ENCODE assay signal across 8 cellular contexts in the genomic region with DNA sequence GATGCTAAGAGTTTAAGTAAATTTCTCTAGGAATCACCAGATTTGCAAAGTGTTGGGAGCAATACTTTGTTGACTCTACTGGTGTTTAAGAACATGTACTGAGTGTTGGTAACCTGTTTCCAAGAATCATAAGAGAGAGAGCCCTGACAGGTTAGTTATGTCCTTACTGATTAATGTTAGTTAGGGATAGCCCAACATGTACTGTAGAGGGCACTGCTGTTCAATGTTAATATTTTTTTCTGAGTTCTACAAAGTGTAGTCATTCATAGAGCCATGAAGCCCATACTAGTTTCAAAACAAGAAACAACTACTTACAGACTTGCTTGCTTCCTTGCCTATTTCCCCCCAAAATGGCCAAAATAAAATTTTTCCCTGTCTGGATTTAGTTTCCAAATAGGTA. TPM values are rescaled to one million over a fixed set of nuclear protein-coding genes. Genes with fewer than 3 reads are reported as not detected.
DNase-seq lines count a peak whose midpoint lies in the region; ATAC-seq and TF ChIP-seq lines count a peak whose summit lies in the region.

No MANE protein-coding gene starts in this region.

- H3K4me3 ChIP-seq in A673 (ENCODE audit: low read depth, low read length, poor library complexity, severe bottlenecking) (no peak overlapping the region), gastrocnemius medialis (no peak overlapping the region)

- no TSS peak for BruUV-seq in A673 (replicated peaks; lab: Mats Ljungman, UMichigan)

- in situ Hi-C loops in GM13977 (cut with MboI; ENCODE audit: low pct_unique_long_range_greater_than_20kb, low sequenced_read_pairs, unreplicated experiment) = no loop called here
- in situ Hi-C loops in T47D (cut with HindIII; ENCODE audit: low pct_unique_long_range_greater_than_20kb, low sequenced_read_pairs) = no loop called here
- in situ Hi-C loops in gastrocnemius medialis (cut with MboI; ENCODE audit: low sequenced_read_pairs in 4 of 4) = no loop called here

- no peak for TF ChIP-seq POLR2A in gastrocnemius medialis (IDR thresholded peaks at IDR 0.05)

- H3K27ac Mint-ChIP-seq in nephron = no peak overlapping the region

- no peaks in the 10 kb centered on the region for H3K36me3 Mint-ChIP-seq in nephron (ENCODE audit: low read depth)

- H3K9me3 ChIP-seq in A673 (ENCODE audit: low read depth, low read length, poor library complexity, severe bottlenecking) = no peaks in the 10 kb centered on the region
- no peaks in the 10 kb centered on the region for H3K9me3 ChIP-seq in gastrocnemius medialis

- peaks cover 3% of the 10 kb centered on the region for H3K9me3 Mint-ChIP-seq in nephron

- no peak overlapping the region for H3K27ac ChIP-seq in A673 (ENCODE audit: low read depth, low read length, poor library complexity, severe bottlenecking)
- no peak overlapping the region for H3K27ac ChIP-seq in gastrocnemius medialis

- H3K27me3 Mint-ChIP-seq in nephron (ENCODE audit: low read depth) = no peaks in the 10 kb centered on the region

- intact Hi-C loops in A673 (cut with micrococcal nuclease; ENCODE audit: unreplicated experiment) (loop anchor here (5.0 kb wide), 2 partner anchors 40 to 305 kb away; no protein-coding TSS in a partner anchor), gastrocnemius medialis (cut with DNase I; ENCODE audit: low total_unique reads) (no loop called here)

- CTCF ChIA-PET in A673 (lab: Charles Lee) = no interaction called here

- TF ChIP-seq CTCF in A673 (conservative IDR thresholded peaks at IDR 0.05; ENCODE audit: low read depth, low read length) (peak; percentile 44), GM13977 (IDR thresholded peaks at IDR 0.05; ENCODE audit: extremely low read depth, insufficient read depth, missing control alignments) (peak; percentile 45), nephron (IDR thresholded peaks at IDR 0.05; ENCODE audit: unreplicated experiment in 3 of 3) (peak; percentile 23 to 54 (median 39)), gastrocnemius medialis (IDR thresholded peaks at IDR 0.05 in 4 of 5, conservative IDR thresholded peaks at IDR 0.05 in 1 of 5) (no peak)

- H3K36me3 ChIP-seq in A673 (ENCODE audit: insufficient read depth, low read length, poor library complexity, severe bottlenecking) (no peaks in the 10 kb centered on the region), gastrocnemius medialis (no peaks in the 10 kb centered on the region)

- ATAC-seq in HG02840 (IDR thresholded peaks at IDR 0.05; ENCODE audit: low FRiP score, unreplicated experiment) (peak; percentile 77), gastrocnemius medialis (no peak), HG03025 (IDR thresholded peaks at IDR 0.05; ENCODE audit: low FRiP score, unreplicated experiment) (no peak)

- H3K4me1 ChIP-seq in A673 (ENCODE audit: insufficient read depth, low read length, poor library complexity, severe bottlenecking) (no peaks in the 10 kb centered on the region), gastrocnemius medialis (no peaks in the 10 kb centered on the region)

- DNase-seq in A673 (ENCODE audit: low spot score) (peak; percentile 20), GM13977 (ENCODE audit: low spot score) (peak; percentile 26), NCI-H146 treated with DMSO at 0.1 percent for 48 hours (lab: John Stamatoyannopoulos, UW; ENCODE audit: unreplicated experiment) (peak; percentile 35), T47D (ENCODE audit: low read depth in 1 of 2, low spot score in 1 of 2) (peak; percentile 22 to 61), gastrocnemius medialis (no peak)

- H3K4me3 Mint-ChIP-seq in nephron = no peak overlapping the region

- H3K27me3 ChIP-seq in A673 (replicated peaks; ENCODE audit: insufficient read depth, low read depth, low read length, poor library complexity) (no peaks in the 10 kb centered on the region), gastrocnemius medialis (no peaks in the 10 kb centered on the region)

- POLR2A ChIA-PET in A673 (lab: Charles Lee; ENCODE audit: low non-redundant PET) = no interaction called here

- H3K4me1 Mint-ChIP-seq in nephron = peaks cover 8% of the 10 kb centered on the region

RNA-seq across cellular contexts. Expression of gene TMPRSS11D, which starts 11.9 kb away (rescaled TPM):
- not detected in 2 replicates for total RNA-seq in A673 (2021)
- total RNA-seq in gastrocnemius medialis = not detected

Comparison
In these comparisons a context has a peak if more than half of its experiments do, and no peak if none do; other contexts are left out.
1. DNase-seq: peak in A673 (single experiment), GM13977 (single experiment), NCI-H146 treated with DMSO at 0.1 percent for 48 hours (single experiment) and T47D (2 of 2); none in gastrocnemius medialis (0 of 2).
2. CTCF ChIP-seq: peak in A673 (single experiment), GM13977 (single experiment) and nephron (3 of 3); none in gastrocnemius medialis (0 of 5).